In the genomic region with DNA sequence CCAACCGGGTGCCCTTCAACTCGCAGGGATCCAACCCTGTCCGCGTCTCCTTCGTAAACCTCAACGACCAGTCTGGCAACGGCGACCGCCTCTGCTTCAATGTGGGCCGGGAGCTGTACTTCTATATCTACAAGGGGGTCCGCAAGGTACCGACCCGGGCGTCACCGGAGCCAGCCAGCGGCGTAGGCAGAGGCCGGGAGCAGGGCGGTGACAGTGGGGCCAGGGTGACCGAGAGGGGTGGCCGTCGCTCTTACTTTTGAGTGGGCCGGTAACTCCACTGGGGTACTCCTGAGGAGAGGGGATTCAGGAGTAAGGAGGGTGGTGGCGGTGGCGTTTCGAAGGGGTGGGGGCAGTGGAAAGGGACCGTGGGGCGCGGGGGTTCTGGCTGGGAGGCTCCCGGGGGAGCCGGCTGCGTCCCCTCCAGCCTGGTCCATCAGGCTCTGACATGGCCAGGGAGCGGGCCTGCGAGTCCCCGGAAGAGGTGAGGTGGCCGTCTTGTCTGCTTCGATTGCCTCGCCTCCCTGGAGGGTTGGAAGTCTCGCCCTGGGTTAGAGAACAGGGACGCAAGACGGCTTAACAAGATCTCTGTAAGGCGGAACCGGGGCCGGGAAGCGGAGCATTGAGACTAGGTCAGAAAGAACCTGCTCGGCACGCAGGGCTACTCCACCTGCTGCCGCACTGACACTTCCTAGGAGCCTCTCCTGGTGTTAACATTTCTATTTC, we compare ENCODE assay signal across 8 cellular contexts. TPM values are rescaled to one million over a fixed set of nuclear protein-coding genes. Genes with fewer than 3 reads are reported as not detected.
DNase-seq lines count a peak whose midpoint lies in the region; ATAC-seq, FAIRE-seq and TF ChIP-seq lines count a peak whose summit lies in the region.

No MANE protein-coding gene starts in this region.

- peak overlapping the region; percentile 28 for H3K4me3 ChIP-seq in KMS-11 (IDR thresholded peaks at IDR 0.05; ENCODE audit: insufficient read depth, low read depth, low read length)
- H3K4me3 ChIP-seq in endothelial cell of umbilical vein (replicated peaks in 1 of 3; ENCODE audit: insufficient read depth in 1 of 3, low read depth in 1 of 3, low read length in 3 of 3), result peak overlapping the region; percentile 43 to 79 (median 57)
- H3K4me3 ChIP-seq in mucosa of rectum (ENCODE audit: low read length in 2 of 2), result peak overlapping the region; percentile 98 to 99

- H3K27me3 ChIP-seq in KMS-11 (ENCODE audit: insufficient read depth, low read depth) (no peaks in the 10 kb centered on the region), endothelial cell of umbilical vein (ENCODE audit: control insufficient read depth in 2 of 2, insufficient read depth in 2 of 2, low read length in 2 of 2) (no peaks in the 10 kb centered on the region), mucosa of rectum (ENCODE audit: control insufficient read depth in 2 of 2, insufficient read depth in 2 of 2, low read length in 2 of 2) (no peaks in the 10 kb centered on the region)

- H3K9ac ChIP-seq in KMS-11, result peak overlapping the region; percentile 75
- H3K9ac ChIP-seq in endothelial cell of umbilical vein (replicated peaks; ENCODE audit: extremely low read depth, insufficient read depth, low read length), result peak overlapping the region; percentile 73
- peak overlapping the region; percentile 96 for H3K9ac ChIP-seq in mucosa of rectum (ENCODE audit: low read depth in 1 of 2, low read length in 2 of 2)

- intact Hi-C loops in endothelial cell of umbilical vein (cut with micrococcal nuclease), result no loop called here

- H4K20me1 ChIP-seq in KMS-11 (ENCODE audit: insufficient read depth), result no peaks in the 10 kb centered on the region; the same call in 1 of the 2 replicates
- no peaks in the 10 kb centered on the region for H4K20me1 ChIP-seq in endothelial cell of umbilical vein (replicated peaks; ENCODE audit: control insufficient read depth, extremely low read depth, insufficient read depth, low read length)

- H3K27ac ChIP-seq in KMS-11 (peak overlapping the region; percentile 42), endothelial cell of umbilical vein (ENCODE audit: insufficient read depth, low read depth, low read length) (peak overlapping the region; percentile 19), mucosa of rectum (ENCODE audit: low read depth in 2 of 2, low read length in 2 of 2) (peak overlapping the region; percentile 85 to 86)

- H3K79me2 ChIP-seq in KMS-11 (ENCODE audit: insufficient read depth, low read depth) (peaks cover 51% of the 10 kb centered on the region), endothelial cell of umbilical vein (ENCODE audit: control insufficient read depth, insufficient read depth, low read length) (peaks cover 44% of the 10 kb centered on the region)

- no peak for TF ChIP-seq POLR2A in endothelial cell of umbilical vein (IDR thresholded peaks at IDR 0.05; ENCODE audit: low read depth, low read length)

- H2AFZ ChIP-seq in KMS-11 (ENCODE audit: low read depth), result peak overlapping the region; percentile 73; the same call in 1 of the 2 replicates
- H2AFZ ChIP-seq in endothelial cell of umbilical vein (ENCODE audit: low read depth, low read length), result peak overlapping the region; percentile 24

- no peaks in the 10 kb centered on the region for H3K9me3 Mint-ChIP-seq in activated CD8-positive, alpha-beta T cell treated with anti-CD3 and anti-CD28 coated beads, Interleukin-2, amount 10 ng/mL, durations not matched to agents 7 days and 5 days (ENCODE audit: insufficient read depth)
- H3K9me3 Mint-ChIP-seq in stimulated activated naive CD8-positive, alpha-beta T cell treated with anti-CD3 and anti-CD28 coated beads, Interleukin-15, Interleukin-2, amounts not matched to agents 100 ng/mL and 50 ng/mL, for 24 hours, result no peaks in the 10 kb centered on the region

- H3K4me1 ChIP-seq in KMS-11 (ENCODE audit: low read depth, poor library complexity, severe bottlenecking) (peaks cover 23% of the 10 kb centered on the region), endothelial cell of umbilical vein (ENCODE audit: control insufficient read depth, extremely low read depth, insufficient read depth, low read length) (peaks cover 17% of the 10 kb centered on the region), mucosa of rectum (ENCODE audit: control insufficient read depth in 2 of 2, insufficient read depth in 2 of 2, low read length in 2 of 2) (peaks cover 7 to 9% of the 10 kb centered on the region in 2 donors)

- H3K27me3 Mint-ChIP-seq in activated CD8-positive, alpha-beta T cell treated with anti-CD3 and anti-CD28 coated beads, Interleukin-2, amount 10 ng/mL, durations not matched to agents 7 days and 5 days (ENCODE audit: low read depth), result no peaks in the 10 kb centered on the region
- no peaks in the 10 kb centered on the region for H3K27me3 Mint-ChIP-seq in stimulated activated naive CD8-positive, alpha-beta T cell treated with anti-CD3 and anti-CD28 coated beads, Interleukin-15, Interleukin-2, amounts not matched to agents 100 ng/mL and 50 ng/mL, for 24 hours

- no peaks in the 10 kb centered on the region for H3K9me1 ChIP-seq in endothelial cell of umbilical vein (replicated peaks; ENCODE audit: control insufficient read depth, extremely low read depth, insufficient read depth, low read length)

- H3K36me3 ChIP-seq in KMS-11 (ENCODE audit: insufficient read depth) (no peaks in the 10 kb centered on the region), endothelial cell of umbilical vein (ENCODE audit: control insufficient read depth in 2 of 2, extremely low read depth in 1 of 2, insufficient read depth in 2 of 2, low read length in 2 of 2) (no peaks in the 10 kb centered on the region), mucosa of rectum (ENCODE audit: control insufficient read depth in 2 of 2, insufficient read depth in 2 of 2, low read length in 2 of 2) (no peaks in the 10 kb centered on the region)

- H3K36me3 Mint-ChIP-seq in activated CD8-positive, alpha-beta T cell treated with anti-CD3 and anti-CD28 coated beads, Interleukin-2, amount 10 ng/mL, durations not matched to agents 7 days and 5 days (ENCODE audit: low read depth), result peaks cover 4% of the 10 kb centered on the region
- peaks cover 5% of the 10 kb centered on the region for H3K36me3 Mint-ChIP-seq in stimulated activated naive CD8-positive, alpha-beta T cell treated with anti-CD3 and anti-CD28 coated beads, Interleukin-15, Interleukin-2, amounts not matched to agents 100 ng/mL and 50 ng/mL, for 24 hours (ENCODE audit: low read depth)

- peak overlapping the region; percentile 62 for H3K4me2 ChIP-seq in KMS-11
- H3K4me2 ChIP-seq in endothelial cell of umbilical vein (ENCODE audit: insufficient read depth, low read length), result peak overlapping the region; percentile 84

- peak overlapping the region; percentile 95 for H3K27ac Mint-ChIP-seq in activated CD8-positive, alpha-beta T cell treated with anti-CD3 and anti-CD28 coated beads, Interleukin-2, amount 10 ng/mL, durations not matched to agents 7 days and 5 days
- peak overlapping the region; percentile 92 for H3K27ac Mint-ChIP-seq in stimulated activated naive CD8-positive, alpha-beta T cell treated with anti-CD3 and anti-CD28 coated beads, Interleukin-15, Interleukin-2, amounts not matched to agents 100 ng/mL and 50 ng/mL, for 24 hours

- POLR2A ChIA-PET in activated CD8-positive, alpha-beta T cell treated with anti-CD3 and anti-CD28 coated beads, Interleukin-2, amount 10 ng/mL, durations not matched to agents 7 days and 5 days (lab: Charles Lee), result interaction anchor here (0.5 to 1.5 kb wide), 4 partner anchors 52 to 601 kb away, joined by 3 to 8 read pairs (median 3); no protein-coding TSS in a partner anchor
- POLR2A ChIA-PET in endothelial cell of umbilical vein (lab: Charles Lee), result no interaction called here

- peaks cover 25% of the 10 kb centered on the region for H3K4me1 Mint-ChIP-seq in activated CD8-positive, alpha-beta T cell treated with anti-CD3 and anti-CD28 coated beads, Interleukin-2, amount 10 ng/mL, durations not matched to agents 7 days and 5 days (ENCODE audit: low read depth)
- H3K4me1 Mint-ChIP-seq in stimulated activated naive CD8-positive, alpha-beta T cell treated with anti-CD3 and anti-CD28 coated beads, Interleukin-15, Interleukin-2, amounts not matched to agents 100 ng/mL and 50 ng/mL, for 24 hours (ENCODE audit: low read depth), result peaks cover 38% of the 10 kb centered on the region

- peak overlapping the region; percentile 78 for H3K4me3 Mint-ChIP-seq in activated CD8-positive, alpha-beta T cell treated with anti-CD3 and anti-CD28 coated beads, Interleukin-2, amount 10 ng/mL, durations not matched to agents 7 days and 5 days
- H3K4me3 Mint-ChIP-seq in stimulated activated naive CD8-positive, alpha-beta T cell treated with anti-CD3 and anti-CD28 coated beads, Interleukin-15, Interleukin-2, amounts not matched to agents 100 ng/mL and 50 ng/mL, for 24 hours, result peak overlapping the region; percentile 95

- no peak for TF ChIP-seq CTCF in KMS-11 (conservative IDR thresholded peaks at IDR 0.05; ENCODE audit: low read depth, low read length)
- TF ChIP-seq CTCF in endothelial cell of umbilical vein (IDR thresholded peaks at IDR 0.05; ENCODE audit: extremely low read depth in 1 of 2, insufficient read depth in 1 of 2, low read depth in 1 of 2, low read length in 2 of 2), result no peak

- CTCF ChIA-PET in activated CD8-positive, alpha-beta T cell treated with anti-CD3 and anti-CD28 coated beads, Interleukin-2, amount 10 ng/mL, durations not matched to agents 7 days and 5 days (lab: Charles Lee), result interaction anchor here (1.0 kb wide), 1 partner anchor 37 kb away, joined by 3 read pairs; no protein-coding TSS in a partner anchor
- CTCF ChIA-PET in endothelial cell of umbilical vein (lab: Charles Lee), result interaction anchor here (1.4 kb wide), 1 partner anchor 174 kb away, joined by 6 read pairs; no protein-coding TSS in a partner anchor

- DNase-seq in EL (peak; percentile 57), endothelial cell of umbilical vein (ENCODE audit: low read depth, low spot score) (peak; percentile 33), MV-4-11 (lab: John Stamatoyannopoulos, UW) (no peak)
- peak; percentile 57 for DNase-seq in activated CD8-positive, alpha-beta T cell treated with anti-CD3 and anti-CD28 coated beads, Interleukin-2, amount 10 ng/mL, durations not matched to agents 7 days and 5 days

- BruUV-seq in endothelial cell of umbilical vein (replicated peaks; lab: Mats Ljungman, UMichigan), result no TSS peak

- dilution Hi-C loops in endothelial cell of umbilical vein (cut with MboI; ENCODE audit: extremely low pct_ligation_motif_present, low sequenced_read_pairs), result no loop called here

- FAIRE-seq in endothelial cell of umbilical vein (lab: Jason Lieb, UNC), result no peak

- peak; percentile 13 for ATAC-seq in GM21619 (IDR thresholded peaks at IDR 0.05; ENCODE audit: unreplicated experiment)
- peak; percentile 21 for ATAC-seq in activated CD8-positive, alpha-beta T cell treated with anti-CD3 and anti-CD28 coated beads, Interleukin-2, amount 10 ng/mL, durations not matched to agents 7 days and 5 days

- H3K9me3 ChIP-seq in endothelial cell of umbilical vein (replicated peaks; ENCODE audit: control insufficient read depth, insufficient read depth, low read length) (no peaks in the 10 kb centered on the region), mucosa of rectum (ENCODE audit: control insufficient read depth in 2 of 2, low read length in 2 of 2) (no peaks in the 10 kb centered on the region)

RNA-seq across cellular contexts. Expression of a gene that starts 0.5 kb away (rescaled TPM):
- 10 to 100 TPM; 30.3 to 30.6 TPM for total RNA-seq in activated CD8-positive, alpha-beta T cell treated with anti-CD3 and anti-CD28 coated beads, Interleukin-2, amount 10 ng/mL, durations not matched to agents 7 days and 5 days
- total RNA-seq in endothelial cell of umbilical vein, result 22.4 and 23.6 TPM in 2 replicates
- 11.9 and 12.2 TPM in 2 replicates for polyA plus RNA-seq in endothelial cell of umbilical vein
- 12.3 and 14.5 TPM in 2 replicates for polyA plus RNA-seq in endothelial cell of umbilical vein (2011; cell fraction: cytosol; rRNA removed)
- polyA plus RNA-seq in endothelial cell of umbilical vein (2011; cell fraction: nucleus; rRNA removed), result 24.8 and 25.0 TPM in 2 replicates
- polyA plus RNA-seq in endothelial cell of umbilical vein (2012), result 13.0 and 14.6 TPM in 2 replicates
- polyA minus RNA-seq in endothelial cell of umbilical vein, result 28.9 and 29.8 TPM in 2 replicates
- polyA minus RNA-seq in endothelial cell of umbilical vein (2011; cell fraction: cytosol; rRNA and poly(A)+ RNA removed), result 12.9 TPM
- 29.1 TPM in 2 replicates for polyA minus RNA-seq in endothelial cell of umbilical vein (2011; cell fraction: nucleus; rRNA and poly(A)+ RNA removed)

RNA-seq across cellular contexts. Expression of a gene that starts 53.3 kb away (rescaled TPM):
- 100 to 1,000 TPM; 702 to 715 TPM for total RNA-seq in activated CD8-positive, alpha-beta T cell treated with anti-CD3 and anti-CD28 coated beads, Interleukin-2, amount 10 ng/mL, durations not matched to agents 7 days and 5 days
- 504 and 540 TPM in 2 replicates for total RNA-seq in endothelial cell of umbilical vein
- 140 and 266 TPM in 2 replicates for polyA plus RNA-seq in endothelial cell of umbilical vein
- polyA plus RNA-seq in endothelial cell of umbilical vein (2011; cell fraction: cytosol; rRNA removed), result 338 and 370 TPM in 2 replicates
- 186 and 288 TPM in 2 replicates for polyA plus RNA-seq in endothelial cell of umbilical vein (2011; cell fraction: nucleus; rRNA removed)
- 486 and 1,108 TPM in 2 replicates for polyA plus RNA-seq in endothelial cell of umbilical vein (2012)
- 318 and 373 TPM in 2 replicates for polyA minus RNA-seq in endothelial cell of umbilical vein
- polyA minus RNA-seq in endothelial cell of umbilical vein (2011; cell fraction: cytosol; rRNA and poly(A)+ RNA removed), result 710 TPM
- polyA minus RNA-seq in endothelial cell of umbilical vein (2011; cell fraction: nucleus; rRNA and poly(A)+ RNA removed), result 107 and 168 TPM in 2 replicates

Comparison
In these comparisons a context has a peak if more than half of its experiments do, and no peak if none do; other contexts are left out.
1. H3K27ac ChIP-seq: peak in every context shown above with its lines; median percentile 86 in mucosa of rectum; 42 in KMS-11; 19 in endothelial cell of umbilical vein.
2. H3K4me3 ChIP-seq: peak in every context shown above with its lines; median percentile 98 in mucosa of rectum; 57 in endothelial cell of umbilical vein; 28 in KMS-11.